Comparison of ENCODE assay signal across 8 cellular contexts in the genomic region with DNA sequence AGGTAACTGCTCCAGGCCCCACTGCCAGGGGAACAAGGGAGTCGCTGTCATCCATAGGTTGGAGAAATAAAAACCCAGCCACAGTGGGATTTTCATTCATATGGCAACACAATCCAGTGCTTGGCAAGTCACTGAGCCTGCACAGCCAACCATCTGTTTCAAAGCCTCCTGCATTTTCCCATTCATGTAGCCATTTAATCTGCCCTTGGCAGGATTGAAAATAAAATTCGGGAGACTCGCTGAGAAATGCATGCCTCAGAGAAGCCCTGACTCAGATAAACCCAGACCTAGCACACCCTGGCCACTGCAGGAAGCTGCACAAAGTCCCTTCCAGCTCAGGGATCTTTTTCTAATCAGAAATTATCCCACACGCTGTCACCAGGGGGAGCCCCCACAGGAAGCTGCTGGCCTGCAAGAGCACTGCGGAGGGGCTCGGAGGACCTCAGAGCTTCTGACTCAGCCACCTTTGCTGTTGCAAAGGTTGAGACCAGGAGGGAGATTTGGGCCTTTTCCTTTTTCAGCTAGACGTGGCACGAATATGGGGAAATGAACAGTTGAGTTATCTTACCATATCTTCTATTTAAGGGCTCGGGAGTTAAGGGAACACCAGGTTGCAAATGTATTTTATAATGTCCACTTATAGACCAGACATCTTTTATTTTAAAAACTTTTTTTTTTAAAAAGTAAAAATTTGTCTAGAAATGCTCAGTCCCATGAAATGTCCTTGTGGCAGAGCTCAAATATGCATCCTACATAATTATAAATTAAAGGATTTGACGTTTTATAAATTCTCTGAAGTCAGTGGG.
DNase-seq lines count a peak whose midpoint lies in the region; ATAC-seq and TF ChIP-seq lines count a peak whose summit lies in the region.

No MANE protein-coding gene starts in this region.

- peaks cover 3% of the 10 kb centered on the region for H3K4me1 ChIP-seq in mesendoderm (ENCODE audit: control insufficient read depth, low read depth, low read length)

- intact Hi-C loops in dorsolateral prefrontal cortex (cut with DNase I): loop anchor here in 1 of 2 donors (5.0 kb wide), 1 partner anchor 926 kb away; no protein-coding TSS in a partner anchor

- H2BK5ac ChIP-seq in mesendoderm (ENCODE audit: low read length): no peak overlapping the region

- no CpG with 5 or more reads among the region's 10 CpGs for WGBS in mesendoderm (ENCODE audit: extremely low coverage, insufficient coverage, low lambda C conversion rate)

- no peak overlapping the region for H4K5ac ChIP-seq in mesendoderm (ENCODE audit: low read length)

- peak overlapping the region; percentile 27 for H3K9ac ChIP-seq in mesendoderm (ENCODE audit: low read length)

- H3K23ac ChIP-seq in mesendoderm (ENCODE audit: low read length): no peak overlapping the region

- no peak overlapping the region for H2AK5ac ChIP-seq in mesendoderm (ENCODE audit: low read length)

- no peaks in the 10 kb centered on the region for H3K36me3 ChIP-seq in mesendoderm (ENCODE audit: control insufficient read depth, insufficient read depth, low read length)

- no peak overlapping the region for H3K4me2 ChIP-seq in mesendoderm (ENCODE audit: low read length)

- H3K27me3 ChIP-seq in dorsolateral prefrontal cortex: no peaks in the 10 kb centered on the region
- H3K27me3 ChIP-seq in mesendoderm (ENCODE audit: insufficient read depth, low read length, poor library complexity): no peaks in the 10 kb centered on the region

- H3K18ac ChIP-seq in mesendoderm (ENCODE audit: low read length): no peak overlapping the region

- H2BK15ac ChIP-seq in mesendoderm (replicated peaks; ENCODE audit: low read depth): no peak overlapping the region

- peak overlapping the region in 6 of 59 donors; percentile 7 to 28 (median 12) for H3K4me3 ChIP-seq in dorsolateral prefrontal cortex
- H3K4me3 ChIP-seq in mesendoderm (ENCODE audit: low read length): no peak overlapping the region

- H2BK120ac ChIP-seq in mesendoderm (ENCODE audit: low read depth, low read length): no peak overlapping the region

- no peak overlapping the region for H3K56ac ChIP-seq in mesendoderm (ENCODE audit: low read length)

- DNase-seq in C1 segment of cervical spinal cord (lab: John Stamatoyannopoulos, UW): peak in 11 of 14 donors; percentile 4 to 82 (median 24)
- DNase-seq in NCI-H446 treated with DMSO at 0.1 percent for 48 hours (lab: John Stamatoyannopoulos, UW): peak; percentile 97
- DNase-seq in activated CD4-positive, alpha-beta T cell treated with anti-CD3 and anti-CD28 coated beads, Interleukin-2, amount 50 U/mL, for 1 hour: peak; percentile 42
- peak in 9 of 10 donors; percentile 35 to 67 (median 58) for DNase-seq in dorsolateral prefrontal cortex
- peak; percentile 92 for DNase-seq in mesendoderm
- peak; percentile 51 to 54 for DNase-seq in stimulated activated CD8-positive, alpha-beta memory T cell treated with anti-CD3 and anti-CD28 coated beads, Interleukin-2, amount 100 ng/mL, for 48 hours (ENCODE audit: low read depth in 2 of 2)

- no peak overlapping the region for H4K8ac ChIP-seq in mesendoderm (ENCODE audit: low read depth, low read length)

- ATAC-seq in GM18907 (IDR thresholded peaks at IDR 0.05; ENCODE audit: unreplicated experiment): peak; percentile 97
- peak; percentile 91 for ATAC-seq in HG03103 (IDR thresholded peaks at IDR 0.05; ENCODE audit: low read depth, unreplicated experiment)

- TF ChIP-seq CTCF in dorsolateral prefrontal cortex (IDR thresholded peaks at IDR 0.05 in 54 of 56, conservative IDR thresholded peaks at IDR 0.05 in 2 of 56; ENCODE audit: low read depth in 1 of 56, partially characterized antibody in 56 of 56): peak; percentile 29 to 85 (median 70)

- H3K4ac ChIP-seq in mesendoderm (ENCODE audit: low read depth, low read length): no peak overlapping the region

- H3K27ac ChIP-seq in dorsolateral prefrontal cortex (peak overlapping the region in 3 of 59 donors; percentile 3 to 18 (median 14)), mesendoderm (ENCODE audit: low read depth, low read length) (no peak overlapping the region)

- H3K79me2 ChIP-seq in mesendoderm (ENCODE audit: control insufficient read depth, insufficient read depth, low read length): no peaks in the 10 kb centered on the region

- no peaks in the 10 kb centered on the region for H3K79me1 ChIP-seq in mesendoderm (ENCODE audit: low read length)

Comparison
In these comparisons a context has a peak if more than half of its experiments do, and no peak if none do; other contexts are left out.
1. DNase-seq: peak in every context shown above with its lines; median percentile 97 in NCI-H446 treated with DMSO at 0.1 percent for 48 hours; 92 in mesendoderm; 58 in dorsolateral prefrontal cortex; 52 in stimulated activated CD8-positive, alpha-beta memory T cell treated with anti-CD3 and anti-CD28 coated beads, Interleukin-2, amount 100 ng/mL, for 48 hours; 42 in activated CD4-positive, alpha-beta T cell treated with anti-CD3 and anti-CD28 coated beads, Interleukin-2, amount 50 U/mL, for 1 hour; 24 in C1 segment of cervical spinal cord.